In the genomic region with DNA sequence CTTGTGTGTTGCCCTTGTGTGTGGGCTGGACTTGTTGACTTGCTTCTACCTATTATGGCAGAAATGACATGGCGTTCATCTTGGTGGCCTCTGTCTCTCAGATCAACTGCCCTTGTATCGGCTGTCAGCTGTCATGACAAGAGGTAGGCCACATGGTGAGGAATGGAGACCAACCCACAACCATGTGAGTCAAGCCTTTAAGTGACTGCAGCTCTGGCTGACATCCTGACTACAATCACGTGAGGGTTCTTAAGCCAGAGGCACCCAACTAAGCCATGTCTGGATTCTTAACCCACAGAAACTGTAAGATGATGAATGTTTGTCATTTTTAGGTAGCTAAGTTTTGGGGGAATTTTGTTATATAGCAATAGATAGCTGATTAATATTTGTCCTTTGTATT, we compare ENCODE assay signal across 15 cellular contexts.
"Had no signal": no experiment of that assay in that cellular context is flagged by ENCODE, and none has a peak within 500 bp of the region (broad histone marks: within the 10 kb centered on the region; RNA-seq: fewer than 3 reads in every experiment).

No MANE protein-coding gene starts in this region.

- H3K36me3 Mint-ChIP-seq: activated naive CD8-positive, alpha-beta T cell; T-cell had no signal

- H3K9me3 Mint-ChIP-seq: activated CD4-positive, alpha-beta T cell treated with anti-CD3 and anti-CD28 coated beads, Interleukin-2, amount 10 ng/mL, durations not matched to agents 24 days and 14 days; activated T-cell treated with anti-CD3 and anti-CD28 coated beads, Interleukin-2, amount 50 U/mL, for 24 hours; nephron progenitor cell; T-cell had no signal

- H3K4me3 Mint-ChIP-seq: activated CD4-positive, alpha-beta T cell treated with anti-CD3 and anti-CD28 coated beads, Interleukin-2, amount 10 ng/mL, durations not matched to agents 24 days and 14 days; activated naive CD8-positive, alpha-beta T cell; activated T-cell treated with anti-CD3 and anti-CD28 coated beads, Interleukin-2, amount 50 U/mL, for 24 hours; nephron progenitor cell; T-cell had no signal

- ATAC-seq: left lobe of liver, T-cell had no signal

- DNase-seq: activated CD4-positive, alpha-beta T cell treated with anti-CD3 and anti-CD28 coated beads, Interleukin-2, amount 10 ng/mL, durations not matched to agents 24 days and 14 days; activated gamma-delta T cell; activated T-cell treated with anti-CD3 and anti-CD28 coated beads, Interleukin-2, amount 50 U/mL, for 24 hours; dorsolateral prefrontal cortex; foreskin fibroblast; islet precursor cell; mesenchymal stem cell; nephron progenitor cell; stimulated activated CD4-positive, alpha-beta T cell treated with anti-CD3 and anti-CD28 coated beads, Interleukin-15, amount 100 ng/mL, for 24 hours; stimulated activated CD4-positive, alpha-beta T cell treated with anti-CD3 and anti-CD28 coated beads, Interleukin-4, amount 100 ng/mL, for 4 hours; T-cell; T1000; thyroid gland had no signal

- H3K27ac Mint-ChIP-seq: activated CD4-positive, alpha-beta T cell treated with anti-CD3 and anti-CD28 coated beads, Interleukin-2, amount 10 ng/mL, durations not matched to agents 24 days and 14 days; activated naive CD8-positive, alpha-beta T cell; activated T-cell treated with anti-CD3 and anti-CD28 coated beads, Interleukin-2, amount 50 U/mL, for 24 hours; nephron progenitor cell; T-cell had no signal

- H3K4me1 Mint-ChIP-seq: T-cell had no signal
